Comparison of ENCODE assay signal across 15 cellular contexts in genomic region chr2:231883468-231883881, GRCh38. TPM values are rescaled to one million over a fixed set of nuclear protein-coding genes. Genes with fewer than 3 reads are reported as not detected.
DNase-seq lines count a peak whose midpoint lies in the region; ATAC-seq and TF ChIP-seq lines count a peak whose summit lies in the region.
"Had no signal": no experiment of that assay in that cellular context is flagged by ENCODE, and none has a peak within 500 bp of the region (broad histone marks: within the 10 kb centered on the region; RNA-seq: fewer than 3 reads in every experiment).

No MANE protein-coding gene starts in this region.

- no peak overlapping the region for H3K4me2 ChIP-seq in GM23338

- H3K9me3 ChIP-seq in A673 (ENCODE audit: low read depth, low read length, poor library complexity, severe bottlenecking) = peaks cover 5% of the 10 kb centered on the region
- H3K9me3 ChIP-seq: suprapubic skin had no signal

- POLR2A ChIA-PET in A673 (lab: Charles Lee; ENCODE audit: low non-redundant PET) = no interaction called here

- no peak overlapping the region for H3K27ac ChIP-seq in A673 (ENCODE audit: low read depth, low read length, poor library complexity, severe bottlenecking)
- no peak overlapping the region for H3K27ac ChIP-seq in GM23338 (ENCODE audit: low read depth)
- H3K27ac ChIP-seq: suprapubic skin had no signal

- no peaks in the 10 kb centered on the region for H3K36me3 ChIP-seq in A673 (ENCODE audit: insufficient read depth, low read length, poor library complexity, severe bottlenecking)
- no peaks in the 10 kb centered on the region for H3K36me3 ChIP-seq in GM23338 (ENCODE audit: insufficient read depth)
- H3K36me3 ChIP-seq: suprapubic skin had no signal

- H3K27ac Mint-ChIP-seq in GM23338 = no peak overlapping the region
- no peak overlapping the region for H3K27ac Mint-ChIP-seq in Calu3 (ENCODE audit: unreplicated experiment)
- H3K27ac Mint-ChIP-seq: activated naive CD8-positive, alpha-beta T cell; IgD-negative memory B cell had no signal

- CTCF ChIA-PET in A673 (lab: Charles Lee) = interaction anchor here (0.9 kb wide), 1 partner anchor 206 kb away, joined by 3 read pairs; no protein-coding TSS in a partner anchor
- CTCF ChIA-PET in Calu3 (lab: Charles Lee) = interaction anchor here (0.5 to 0.9 kb wide), 2 partner anchors 10 to 17 kb away, joined by 3 read pairs; no protein-coding TSS in a partner anchor

- peaks cover 4% of the 10 kb centered on the region for H3K27me3 Mint-ChIP-seq in GM23338 (ENCODE audit: insufficient read depth, low read depth, poor library complexity)
- H3K27me3 Mint-ChIP-seq in Calu3 (ENCODE audit: unreplicated experiment) = peaks cover 53% of the 10 kb centered on the region

- DNase-seq in A673 (ENCODE audit: low spot score) (peak; percentile 94), GM23338 (ENCODE audit: low spot score) (no peak), NOMO-1 treated with DMSO at 0.1 percent for 48 hours (lab: John Stamatoyannopoulos, UW; ENCODE audit: unreplicated experiment) (peak; percentile 94), fibroblast of mammary gland (ENCODE audit: low read depth) (peak; percentile 53), Calu3 (no peak)
- DNase-seq in activated CD8-positive, alpha-beta memory T cell treated with anti-CD3 and anti-CD28 coated beads, Interleukin-2, amount 50 U/mL, for 4 hours = no peak
- DNase-seq: activated CD4-positive, CD25-positive, alpha-beta regulatory T cell treated with anti-CD3 and anti-CD28 coated beads, Interleukin-2, amount 50 U/mL, for 72 hours; NCI-H1694; stimulated activated CD4-positive, alpha-beta T cell treated with anti-CD3 and anti-CD28 coated beads, Interleukin-15, amount 100 ng/mL, for 24 hours had no signal

- H3K4me3 Mint-ChIP-seq in GM23338 = no peak overlapping the region
- no peak overlapping the region for H3K4me3 Mint-ChIP-seq in Calu3 (ENCODE audit: low read depth, unreplicated experiment)
- H3K4me3 Mint-ChIP-seq: activated naive CD8-positive, alpha-beta T cell; central memory CD8-positive, alpha-beta T cell; IgD-negative memory B cell had no signal

- H3K9me3 Mint-ChIP-seq in GM23338 = peaks cover 14% of the 10 kb centered on the region; the same call in 2 of the 3 replicates
- no peaks in the 10 kb centered on the region for H3K9me3 Mint-ChIP-seq in Calu3 (ENCODE audit: low read depth, unreplicated experiment)
- H3K9me3 Mint-ChIP-seq: central memory CD8-positive, alpha-beta T cell had no signal

- peaks cover 64% of the 10 kb centered on the region for H3K27me3 ChIP-seq in A673 (replicated peaks; ENCODE audit: insufficient read depth, low read depth, low read length, poor library complexity)
- H3K27me3 ChIP-seq in GM23338 (ENCODE audit: insufficient read depth) = no peaks in the 10 kb centered on the region

- intact Hi-C loops in A673 (cut with micrococcal nuclease; ENCODE audit: unreplicated experiment) (no loop called here), Calu3 (cut with micrococcal nuclease; ENCODE audit: unreplicated experiment) (no loop called here)

- peaks cover 24% of the 10 kb centered on the region for H3K4me1 ChIP-seq in A673 (ENCODE audit: insufficient read depth, low read length, poor library complexity, severe bottlenecking)
- peaks cover 9% of the 10 kb centered on the region; the same call in 1 of the 2 replicates for H3K4me1 ChIP-seq in GM23338 (ENCODE audit: insufficient read depth)

- no peaks in the 10 kb centered on the region for H4K20me1 ChIP-seq in GM23338 (replicated peaks; ENCODE audit: insufficient read depth)

- H3K36me3 Mint-ChIP-seq in GM23338 (ENCODE audit: low read depth) = peaks cover 4% of the 10 kb centered on the region; the same call in 1 of the 3 replicates
- no peaks in the 10 kb centered on the region for H3K36me3 Mint-ChIP-seq in Calu3 (ENCODE audit: insufficient read depth, unreplicated experiment)
- H3K36me3 Mint-ChIP-seq: activated naive CD8-positive, alpha-beta T cell had no signal

- ATAC-seq in GM23338 (no peak), HG03139 (IDR thresholded peaks at IDR 0.05; ENCODE audit: unreplicated experiment) (no peak), HG02840 (IDR thresholded peaks at IDR 0.05; ENCODE audit: low FRiP score, unreplicated experiment) (no peak)

- H3K79me2 ChIP-seq in GM23338 (replicated peaks; ENCODE audit: insufficient read depth) = no peaks in the 10 kb centered on the region

- TF ChIP-seq CTCF in A673 (conservative IDR thresholded peaks at IDR 0.05; ENCODE audit: low read depth, low read length) (no peak), GM23338 (conservative IDR thresholded peaks at IDR 0.05; ENCODE audit: low read depth in 2 of 2) (no peak), fibroblast of mammary gland (conservative IDR thresholded peaks at IDR 0.05; ENCODE audit: control insufficient read depth, insufficient read depth, low read depth, low read length) (no peak), Calu3 (IDR thresholded peaks at IDR 0.05; ENCODE audit: unreplicated experiment) (no peak)

- no peaks in the 10 kb centered on the region for H3K9me2 ChIP-seq in GM23338 (ENCODE audit: insufficient read depth)

- no peak overlapping the region for H3K4me3 ChIP-seq in A673 (ENCODE audit: low read depth, low read length, poor library complexity, severe bottlenecking)
- H3K4me3 ChIP-seq in GM23338 = no peak overlapping the region
- no peak overlapping the region for H3K4me3 ChIP-seq in fibroblast of mammary gland (ENCODE audit: control insufficient read depth, low read depth, low read length)
- H3K4me3 ChIP-seq: suprapubic skin had no signal

- H3K4me1 Mint-ChIP-seq in GM23338 (peaks cover 8% of the 10 kb centered on the region), Calu3 (ENCODE audit: low read depth, unreplicated experiment) (no peaks in the 10 kb centered on the region)
- H3K4me1 Mint-ChIP-seq: central memory CD8-positive, alpha-beta T cell had no signal

- BruUV-seq in A673 (replicated peaks; lab: Mats Ljungman, UMichigan) = no TSS peak
- no TSS peak for BruUV-seq in Calu3 (replicated peaks; lab: Mats Ljungman, UMichigan)

- no peaks in the 10 kb centered on the region for H3F3A ChIP-seq in GM23338 (replicated peaks; ENCODE audit: low read depth)

- H2AFZ ChIP-seq in GM23338 = peak overlapping the region; percentile 66; the same call in 1 of the 2 replicates

TF ChIP-seq in GM23338, 12 proteins besides CTCF, POLR2A, EP300 and RAD21:
- TF ChIP-seq CREB1 (CRISPR knock-in tag; IDR thresholded peaks at IDR 0.05; ENCODE audit: low read depth) (no peak), NANOG (IDR thresholded peaks at IDR 0.05; ENCODE audit: borderline replicate concordance) (no peak), STAT1 (IDR thresholded peaks at IDR 0.05; ENCODE audit: unreplicated experiment) (no peak), ZNF114 (CRISPR knock-in tag; IDR thresholded peaks at IDR 0.05) (no peak)

RNA-seq across cellular contexts. Expression of gene NPPC, which starts 42.7 kb away (rescaled TPM):
- total RNA-seq in A673 (2021) = not detected in 2 replicates
- 0.43 and 2.2 TPM in 2 replicates for total RNA-seq in GM23338 (2014; rRNA removed; shearing (Covaris generic))
- polyA plus RNA-seq in GM23338 (2016; fragmentation: Nextera tagmentation; extraction: Ambion mirVana) = 6.3 and 10.2 TPM in 2 replicates
- total RNA-seq in Calu3 (2022) = not detected in 2 replicates
- total RNA-seq: suprapubic skin had no signal
- polyA plus RNA-seq: IgD-negative memory B cell had no signal

Comparison
In these comparisons a context has a peak if more than half of its experiments do, and no peak if none do; other contexts are left out.
1. DNase-seq: peak in A673 (single experiment), NOMO-1 treated with DMSO at 0.1 percent for 48 hours (single experiment) and fibroblast of mammary gland (single experiment); none in GM23338 (single experiment), Calu3 (single experiment) and activated CD8-positive, alpha-beta memory T cell treated with anti-CD3 and anti-CD28 coated beads, Interleukin-2, amount 50 U/mL, for 4 hours (single experiment).